ENCODE assay signal across 18 cellular contexts in genomic region chr10:16606421-16606820, GRCh38.
A peak's percentile ranks its signal among the peaks of the same experiment; 100 is the strongest.
DNase-seq lines count a peak whose midpoint lies in the region; ATAC-seq and TF ChIP-seq lines count a peak whose summit lies in the region.
"Had no signal": no experiment of that assay in that cellular context is flagged by ENCODE, and none has a peak within 500 bp of the region (broad histone marks: within the 10 kb centered on the region; RNA-seq: fewer than 3 reads in every experiment).

No MANE protein-coding gene starts in this region.

- H3K9me3 Mint-ChIP-seq in osteocyte (ENCODE audit: unreplicated experiment): no peaks in the 10 kb centered on the region
- H3K9me3 Mint-ChIP-seq: CD4-positive, CD25-positive, alpha-beta regulatory T cell had no signal

- no peaks in the 10 kb centered on the region for H3K27me3 Mint-ChIP-seq in osteocyte (ENCODE audit: unreplicated experiment)
- H3K27me3 Mint-ChIP-seq: CD4-positive, CD25-positive, alpha-beta regulatory T cell had no signal

- H3K4me1 Mint-ChIP-seq in osteocyte (ENCODE audit: unreplicated experiment): no peaks in the 10 kb centered on the region

- H3K4me3 ChIP-seq in fibroblast of mammary gland (ENCODE audit: control insufficient read depth, low read depth, low read length): no peak overlapping the region

- peaks cover 5% of the 10 kb centered on the region for H3K36me3 Mint-ChIP-seq in osteocyte (ENCODE audit: unreplicated experiment)

- TF ChIP-seq CTCF in fibroblast of mammary gland (conservative IDR thresholded peaks at IDR 0.05; ENCODE audit: control insufficient read depth, insufficient read depth, low read depth, low read length) (no peak), osteocyte (IDR thresholded peaks at IDR 0.05) (no peak)

- no peak overlapping the region for H3K4me3 Mint-ChIP-seq in osteocyte (ENCODE audit: unreplicated experiment)
- H3K4me3 Mint-ChIP-seq: CD4-positive, CD25-positive, alpha-beta regulatory T cell had no signal

- ATAC-seq in GM18519 (IDR thresholded peaks at IDR 0.05; ENCODE audit: low FRiP score, unreplicated experiment): no peak
- ATAC-seq: Panc1 had no signal

- DNase-seq in AG08395 (ENCODE audit: low spot score) (peak; percentile 42), GM04503 (ENCODE audit: low read depth) (peak; percentile 30), RKO (ENCODE audit: low spot score) (peak; percentile 39), fibroblast of mammary gland (ENCODE audit: low read depth) (peak; percentile 54), osteocyte (ENCODE audit: extremely low spot score, unreplicated experiment) (no peak), LoVo (ENCODE audit: low spot score) (no peak)
- DNase-seq in stimulated activated CD4-positive, alpha-beta T cell treated with anti-CD3 and anti-CD28 coated beads, Interleukin-4, amount 100 ng/mL, for 1 hour: no peak
- DNase-seq: Calu3; CD4-positive, CD25-positive, alpha-beta regulatory T cell; DND-41; H7; NCI-H1092 treated with DMSO at 0.1 percent for 48 hours; NCI-H1694; NCI-H446; NCI-H748 treated with DMSO at 0.1 percent for 48 hours; SHP77 had no signal

- H3K27ac Mint-ChIP-seq in osteocyte (ENCODE audit: unreplicated experiment): no peak overlapping the region
- H3K27ac Mint-ChIP-seq: CD4-positive, CD25-positive, alpha-beta regulatory T cell had no signal

Comparison
In these comparisons a context has a peak if more than half of its experiments do, and no peak if none do; other contexts are left out.
1. DNase-seq: peak in AG08395 (single experiment), GM04503 (single experiment), RKO (single experiment) and fibroblast of mammary gland (single experiment); none in stimulated activated CD4-positive, alpha-beta T cell treated with anti-CD3 and anti-CD28 coated beads, Interleukin-4, amount 100 ng/mL, for 1 hour (single experiment), osteocyte (single experiment) and LoVo (single experiment).